In the genomic region with DNA sequence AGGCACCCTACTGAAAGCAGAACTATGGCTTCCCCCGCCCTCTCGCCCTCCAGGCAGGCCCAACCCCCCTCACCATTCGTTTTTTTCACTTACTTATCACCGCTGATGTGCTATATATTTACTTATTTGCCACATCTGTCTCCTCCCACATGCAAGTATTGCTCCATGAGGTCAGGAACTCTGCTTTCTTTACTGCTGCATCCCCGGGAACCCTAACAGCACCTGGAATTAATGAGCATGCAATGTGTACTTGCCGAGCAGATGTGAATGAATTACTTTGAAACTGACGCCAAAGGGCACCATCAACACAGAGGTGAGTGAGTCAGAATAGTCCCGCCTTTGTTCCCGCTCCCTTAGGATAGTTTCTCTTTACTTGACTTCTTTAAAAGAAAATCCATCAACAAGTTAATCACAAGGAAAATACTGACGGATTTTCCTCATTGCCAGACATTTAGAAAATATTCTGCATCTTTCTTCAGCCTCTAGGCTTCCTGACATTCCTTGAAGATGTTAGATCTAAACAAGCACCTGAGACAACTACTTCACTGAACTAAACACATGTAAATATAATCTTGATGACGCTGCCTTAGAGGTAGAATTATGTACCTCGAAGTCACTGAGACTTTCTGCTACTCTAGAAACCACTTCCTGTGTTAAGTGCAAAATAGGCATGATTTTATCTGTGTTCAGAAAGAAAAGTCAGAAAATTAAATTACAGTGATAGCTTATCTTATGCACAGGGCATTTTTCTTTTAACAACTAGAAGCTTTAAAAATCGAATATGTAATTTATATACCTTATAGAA, we compare ENCODE assay signal across 8 cellular contexts. TPM values are rescaled to one million over a fixed set of nuclear protein-coding genes. Genes with fewer than 3 reads are reported as not detected.
DNase-seq lines count a peak whose midpoint lies in the region; ATAC-seq and TF ChIP-seq lines count a peak whose summit lies in the region.

No MANE protein-coding gene starts in this region.

- in situ Hi-C loops in transverse colon (cut with MboI; ENCODE audit: low pct_ligation_motif_present in 1 of 4, low pct_unique_long_range_greater_than_20kb in 1 of 4, low sequenced_read_pairs in 3 of 4), result loop anchor here (10.0 to 25.0 kb wide), 4 partner anchors 221 to 1059 kb away; no protein-coding TSS in a partner anchor

- H3K4me3 ChIP-seq in fibroblast of mammary gland (ENCODE audit: control insufficient read depth, low read depth, low read length) (no peak overlapping the region), transverse colon (no peak overlapping the region)

- peak overlapping the region in 3 of 4 donors; percentile 0 to 41 (median 23) for H3K27ac ChIP-seq in transverse colon

- WGBS in transverse colon (ENCODE audit: low coverage in 1 of 2), 2 donors, result 18 to 32% methylated on average over 12 to 13 of the region's 13 CpGs

- TF ChIP-seq EP300 in transverse colon (IDR thresholded peaks at IDR 0.05; ENCODE audit: low read depth), result no peak

- no peaks in the 10 kb centered on the region for H3K36me3 ChIP-seq in transverse colon

- ATAC-seq in GM18498 (IDR thresholded peaks at IDR 0.05; ENCODE audit: unreplicated experiment), result peak; percentile 73
- ATAC-seq in HG03354 (IDR thresholded peaks at IDR 0.05; ENCODE audit: poor library complexity, severe bottlenecking, unreplicated experiment), result peak; percentile 62
- ATAC-seq in HG02870 (IDR thresholded peaks at IDR 0.05; ENCODE audit: unreplicated experiment), result no peak

- H3K4me1 ChIP-seq in transverse colon, result peaks cover 0 to 3% (median 1%) of the 10 kb centered on the region in 4 donors

- intact Hi-C loops in transverse colon (cut with DNase I; ENCODE audit: low total_unique reads), result loop anchor here (10.0 kb wide), 1 partner anchor 589 kb away; no protein-coding TSS in a partner anchor

- no peaks in the 10 kb centered on the region for H3K27me3 ChIP-seq in transverse colon

- TF ChIP-seq CTCF in fibroblast of mammary gland (conservative IDR thresholded peaks at IDR 0.05; ENCODE audit: control insufficient read depth, insufficient read depth, low read depth, low read length), result no peak
- no peak for TF ChIP-seq CTCF in transverse colon (IDR thresholded peaks at IDR 0.05)

- no peak for TF ChIP-seq POLR2A in transverse colon (IDR thresholded peaks at IDR 0.05)

- H3K9me3 ChIP-seq in transverse colon, result no peaks in the 10 kb centered on the region

- DNase-seq in SHP77 (lab: John Stamatoyannopoulos, UW) (peak; percentile 46 to 72), fibroblast of mammary gland (ENCODE audit: low read depth) (peak; percentile 83), transverse colon (peak; percentile 18), cerebellum (ENCODE audit: low spot score) (no peak), anterior cingulate cortex (lab: John Stamatoyannopoulos, UW) (no peak)

RNA-seq across cellular contexts. Expression of gene RAB4A, which starts 17.5 kb away (rescaled TPM):
- total RNA-seq in transverse colon (10 to 100 TPM in 3 of 4 donors, 1 to 10 TPM in 1; 7.4 to 56.9 (median 28.0) TPM), cerebellum (26.5 TPM)

Comparison
In these comparisons a context has a peak if more than half of its experiments do, and no peak if none do; other contexts are left out.
1. DNase-seq: peak in SHP77 (2 of 2), fibroblast of mammary gland (single experiment) and transverse colon (single experiment); none in cerebellum (single experiment) and anterior cingulate cortex (0 of 58).